Comparison of ENCODE assay signal across 1 cellular context in the genomic region with DNA sequence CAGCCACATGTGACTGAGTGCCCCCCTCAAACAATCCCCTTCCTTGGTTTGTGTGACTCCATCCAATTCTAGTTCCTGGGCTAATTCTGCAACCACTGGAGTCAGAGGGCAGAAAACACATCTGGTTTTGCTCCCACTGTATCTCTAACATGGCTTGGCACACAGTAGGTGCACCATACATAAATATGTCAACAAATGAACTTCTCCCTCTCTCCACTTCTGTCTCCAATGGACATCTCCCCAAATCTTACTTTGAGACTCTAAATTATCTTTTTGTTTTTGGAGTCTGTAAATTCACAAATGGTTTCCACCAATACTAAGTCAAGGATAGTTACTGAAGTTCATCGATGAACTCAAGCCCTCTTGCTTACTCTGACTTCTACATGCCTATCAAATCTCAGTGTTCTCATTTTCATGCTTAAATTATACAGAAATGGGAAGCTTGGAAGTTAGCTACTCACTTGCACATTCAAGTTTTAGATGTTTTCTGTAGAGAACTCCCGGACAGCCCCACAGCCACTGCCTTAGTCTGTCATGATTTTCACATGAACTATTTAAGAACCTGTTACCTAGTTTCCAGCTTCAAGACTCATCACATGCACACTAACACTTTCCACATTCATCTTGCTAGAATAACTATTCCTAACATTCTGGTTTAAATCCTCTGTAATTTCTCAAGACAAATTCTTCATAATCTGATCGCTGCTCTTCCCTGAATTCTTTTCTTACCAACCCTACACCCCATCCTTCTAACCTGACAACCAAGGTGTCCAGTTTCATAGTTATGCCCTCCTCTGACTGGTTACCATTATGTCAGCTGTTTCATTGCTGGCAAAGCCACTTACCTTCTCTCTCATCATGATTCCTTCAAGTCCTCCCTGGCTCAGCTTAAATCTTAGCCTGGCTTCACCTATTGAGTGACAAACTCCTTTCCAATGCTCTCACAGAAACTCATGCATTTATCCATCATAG.
TF ChIP-seq lines count a peak whose summit lies in the region.

No MANE protein-coding gene starts in this region.

TF ChIP-seq in GM12878, 131 proteins besides CTCF, POLR2A, EP300 and RAD21:
- TF ChIP-seq NFIC (IDR thresholded peaks at IDR 0.05; ENCODE audit: low read depth, low read length) (peak; percentile 23; the same call in 1 of the 2 replicates), SMAD5 (IDR thresholded peaks at IDR 0.05; ENCODE audit: low read depth) (peak; percentile 22; the same call in 1 of the 2 replicates), BMI1 (IDR thresholded peaks at IDR 0.05; ENCODE audit: borderline replicate concordance) (peak; percentile 41; the same call in 1 of the 2 replicates), LARP7 (IDR thresholded peaks at IDR 0.05) (no peak), POLR2AphosphoS5 (IDR thresholded peaks at IDR 0.05; ENCODE audit: low read length) (peak; percentile 67), POU2F2 (IDR thresholded peaks at IDR 0.05; ENCODE audit: borderline replicate concordance, low read depth, low read length) (0 out of 3 replicates have a peak, but pooled peaks have one; percentile 4), FOXM1 (IDR thresholded peaks at IDR 0.05; ENCODE audit: low read depth, low read length) (peak; percentile 9), SREBF2 (IDR thresholded peaks at IDR 0.05; ENCODE audit: low read length) (no peak), CBFB (IDR thresholded peaks at IDR 0.05; ENCODE audit: low read depth) (0 out of 2 replicates have a peak, but pooled peaks have one; percentile 10), ZBED1 (IDR thresholded peaks at IDR 0.05; ENCODE audit: borderline replicate concordance) (peak; percentile 20; the same call in 1 of the 2 replicates), STAT1 (conservative IDR thresholded peaks at IDR 0.05) (no peak), TCF3 (IDR thresholded peaks at IDR 0.05; ENCODE audit: borderline replicate concordance, insufficient read depth, low read depth, low read length) (no peak)
